In the genomic region with DNA sequence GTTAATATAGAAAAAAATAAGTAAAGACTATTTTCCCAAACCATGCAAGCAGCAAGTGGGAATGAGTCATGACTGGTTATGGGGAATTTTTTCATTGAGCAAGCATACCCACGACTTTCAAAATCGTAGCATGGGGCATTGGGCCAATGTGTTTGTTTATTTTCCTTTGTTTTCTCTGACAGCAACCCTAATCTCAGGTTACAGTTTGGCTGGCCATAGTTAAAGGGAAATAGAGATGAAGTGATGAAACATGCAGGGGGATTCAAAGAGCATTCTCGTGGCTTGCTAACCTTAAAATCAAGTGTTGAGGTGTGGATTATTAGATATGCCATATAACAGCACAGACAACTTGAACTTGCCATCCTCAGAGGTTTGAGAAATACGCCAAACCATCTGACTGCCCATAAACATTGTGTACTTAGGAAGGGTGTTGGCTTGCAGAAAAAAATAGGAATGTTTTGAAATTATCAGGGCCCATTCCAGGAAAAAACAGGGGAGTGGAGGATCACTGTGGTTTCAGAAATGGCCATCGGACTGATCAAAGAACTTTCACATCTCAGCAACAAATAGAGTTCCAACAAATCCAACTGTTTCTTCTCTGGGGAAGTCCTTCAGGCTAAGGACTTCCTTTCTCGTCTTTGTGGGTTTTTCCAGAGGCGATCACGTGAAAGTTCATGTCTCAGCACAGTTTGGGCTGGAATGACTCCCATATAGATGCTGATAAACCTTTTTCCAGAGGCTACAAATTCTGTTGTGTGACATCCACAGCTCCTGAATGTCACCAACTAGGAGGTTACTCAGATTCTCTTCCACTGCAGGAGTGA, we compare ENCODE assay signal across 8 cellular contexts.
DNase-seq lines count a peak whose midpoint lies in the region; ATAC-seq and TF ChIP-seq lines count a peak whose summit lies in the region.

No MANE protein-coding gene starts in this region.

- POLR2A ChIA-PET in CD8-positive, alpha-beta memory T cell (lab: Charles Lee): no interaction called here

- H3K4me3 ChIP-seq in right atrium auricular region: no peak overlapping the region
- H3K4me3 ChIP-seq in thoracic aorta: no peak overlapping the region
- H3K4me3 ChIP-seq in CD8-positive, alpha-beta memory T cell (ENCODE audit: low read length): no peak overlapping the region

- TF ChIP-seq CTCF in right atrium auricular region (IDR thresholded peaks at IDR 0.05) (no peak), thoracic aorta (IDR thresholded peaks at IDR 0.05) (no peak)

- peak; percentile 57 for ATAC-seq in thoracic aorta (ENCODE audit: insufficient number of reproducible peaks, low FRiP score, low read depth)
- no peak for ATAC-seq in GM18873 (IDR thresholded peaks at IDR 0.05; ENCODE audit: low FRiP score, unreplicated experiment)

- in situ Hi-C loops in SK-MEL-5 (cut with HindIII; ENCODE audit: low pct_unique_long_range_greater_than_20kb, low sequenced_read_pairs): no loop called here

- no peak overlapping the region for H3K4me3 Mint-ChIP-seq in CD8-positive, alpha-beta memory T cell

- H3K4me1 Mint-ChIP-seq in CD8-positive, alpha-beta memory T cell: no peaks in the 10 kb centered on the region

- H3K27ac ChIP-seq in right atrium auricular region (peak overlapping the region; percentile 38 to 56), thoracic aorta (peak overlapping the region in 1 of 2 donors; percentile 25)
- no peak overlapping the region for H3K27ac ChIP-seq in CD8-positive, alpha-beta memory T cell (ENCODE audit: low read depth, low read length)

- no peak overlapping the region for H3K27ac Mint-ChIP-seq in CD8-positive, alpha-beta memory T cell

- CTCF ChIA-PET in CD8-positive, alpha-beta memory T cell (lab: Charles Lee): no interaction called here

- H3K36me3 ChIP-seq in right atrium auricular region (no peaks in the 10 kb centered on the region), thoracic aorta (no peaks in the 10 kb centered on the region)
- H3K36me3 ChIP-seq in CD8-positive, alpha-beta memory T cell (ENCODE audit: insufficient read depth, low read length): no peaks in the 10 kb centered on the region

- peaks cover 0 to 2% (median 0%) of the 10 kb centered on the region in 3 donors for H3K36me3 Mint-ChIP-seq in CD8-positive, alpha-beta memory T cell

- peak in 2 of 3 experiments; percentile 25 to 52 for DNase-seq in NCI-H1417 (lab: John Stamatoyannopoulos, UW)
- DNase-seq in NCI-H1417 treated with DMSO at 0.1 percent for 48 hours (lab: John Stamatoyannopoulos, UW): no peak
- peak; percentile 70 for DNase-seq in SK-MEL-5 (ENCODE audit: low read depth, low spot score)
- peak; percentile 77 for DNase-seq in right atrium auricular region (ENCODE audit: low spot score)
- no peak for DNase-seq in thoracic aorta (ENCODE audit: low spot score)
- DNase-seq in midbrain (lab: John Stamatoyannopoulos, UW): no peak
- no peak for DNase-seq in CD8-positive, alpha-beta memory T cell

- no peaks in the 10 kb centered on the region for H3K9me3 Mint-ChIP-seq in CD8-positive, alpha-beta memory T cell

- peaks cover 0 to 15% of the 10 kb centered on the region in 2 donors for H3K4me1 ChIP-seq in right atrium auricular region
- H3K4me1 ChIP-seq in thoracic aorta (ENCODE audit: control insufficient read depth in 1 of 2, low read depth in 2 of 2): peaks cover 13 to 16% of the 10 kb centered on the region in 2 donors
- no peaks in the 10 kb centered on the region for H3K4me1 ChIP-seq in CD8-positive, alpha-beta memory T cell (ENCODE audit: insufficient read depth, low read length)

- H3K27me3 ChIP-seq in right atrium auricular region (no peaks in the 10 kb centered on the region), thoracic aorta (replicated peaks; ENCODE audit: insufficient read depth) (no peaks in the 10 kb centered on the region)
- H3K27me3 ChIP-seq in CD8-positive, alpha-beta memory T cell (ENCODE audit: insufficient read depth, low read length, poor library complexity, severe bottlenecking): no peaks in the 10 kb centered on the region

- no peaks in the 10 kb centered on the region for H3K9me3 ChIP-seq in right atrium auricular region
- no peaks in the 10 kb centered on the region for H3K9me3 ChIP-seq in thoracic aorta
- H3K9me3 ChIP-seq in CD8-positive, alpha-beta memory T cell (ENCODE audit: low read length): no peaks in the 10 kb centered on the region

- peaks cover 0 to 3% of the 10 kb centered on the region in 2 donors for H3K27me3 Mint-ChIP-seq in CD8-positive, alpha-beta memory T cell

Comparison
In these comparisons a context has a peak if more than half of its experiments do, and no peak if none do; other contexts are left out.
1. DNase-seq: peak in NCI-H1417 (2 of 3), SK-MEL-5 (single experiment) and right atrium auricular region (single experiment); none in NCI-H1417 treated with DMSO at 0.1 percent for 48 hours (single experiment), thoracic aorta (single experiment), midbrain (single experiment) and CD8-positive, alpha-beta memory T cell (0 of 5).